ENCODE assay signal across 1 cellular context in the genomic region with DNA sequence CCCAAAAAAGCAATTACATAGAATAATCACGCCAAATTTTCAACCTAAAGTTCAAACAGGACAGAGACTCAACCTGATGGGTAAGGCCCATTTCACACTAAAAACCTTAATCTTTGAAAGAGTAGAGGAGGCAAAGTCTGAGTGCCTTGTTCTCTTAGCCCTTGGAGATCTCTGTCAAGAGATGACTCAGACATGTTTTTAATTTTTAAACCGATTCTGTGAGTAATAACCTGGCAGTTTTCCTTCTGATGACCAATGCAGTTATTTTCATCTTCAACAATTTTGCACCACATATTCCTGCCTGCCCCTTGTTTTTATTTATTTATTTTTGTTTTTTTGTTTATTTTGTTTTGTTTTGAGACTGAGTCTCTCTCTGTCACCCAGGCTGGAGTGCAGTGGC.
TF ChIP-seq lines count a peak whose summit lies in the region.

No MANE protein-coding gene starts in this region.

TF ChIP-seq in A549, 52 proteins besides CTCF, POLR2A, EP300 and RAD21:
- no peak for TF ChIP-seq HOXA7 (CRISPR knock-in tag; IDR thresholded peaks at IDR 0.05)
- TF ChIP-seq BHLHE40 (IDR thresholded peaks at IDR 0.05; ENCODE audit: low read depth, low read length): no peak
- peak; percentile 50; the same call in 1 of the 2 replicates for TF ChIP-seq JUNB (IDR thresholded peaks at IDR 0.05)
- TF ChIP-seq ESRRA (IDR thresholded peaks at IDR 0.05; ENCODE audit: borderline replicate concordance, low read length): no peak
- peak; percentile 62 for TF ChIP-seq FOSL2 (IDR thresholded peaks at IDR 0.05)
- TF ChIP-seq FOSL2 (CRISPR knock-in tag; IDR thresholded peaks at IDR 0.05): peak; percentile 83
- TF ChIP-seq TFCP2L1 (CRISPR knock-in tag; IDR thresholded peaks at IDR 0.05): no peak
- no peak for TF ChIP-seq CBX8 (IDR thresholded peaks at IDR 0.05)
- peak; percentile 9; the same call in 1 of the 2 replicates for TF ChIP-seq GATA3 (IDR thresholded peaks at IDR 0.05; ENCODE audit: borderline replicate concordance)
- TF ChIP-seq, protein P1, sequence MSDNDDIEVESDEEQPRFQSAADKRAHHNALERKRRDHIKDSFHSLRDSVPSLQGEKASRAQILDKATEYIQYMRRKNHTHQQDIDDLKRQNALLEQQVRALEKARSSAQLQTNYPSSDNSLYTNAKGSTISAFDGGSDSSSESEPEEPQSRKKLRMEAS (IDR thresholded peaks at IDR 0.05): 0 out of 2 replicates have a peak, but pooled peaks have one; percentile 10
- TF ChIP-seq MAFK (IDR thresholded peaks at IDR 0.05; ENCODE audit: partially characterized antibody): no peak
